8 cellular contexts compared by ENCODE assay signal in genomic region chrX:154485150-154486051, GRCh38. TPM values are rescaled to one million over a fixed set of nuclear protein-coding genes. Genes with fewer than 3 reads are reported as not detected.
DNase-seq lines count a peak whose midpoint lies in the region; ATAC-seq and TF ChIP-seq lines count a peak whose summit lies in the region.

No MANE protein-coding gene starts in this region.

- no CpG with 5 or more reads among the region's 35 CpGs for WGBS in neuronal stem cell (ENCODE audit: extremely low coverage in 2 of 2, insufficient read length in 2 of 2, insufficient replicate concordance in 1 of 2), 2 donors

- H2BK12ac ChIP-seq in neuronal stem cell (ENCODE audit: low read length) = no peak overlapping the region

- H3K4me1 ChIP-seq in CD8-positive, alpha-beta memory T cell (ENCODE audit: insufficient read depth, low read length) = peaks cover 19% of the 10 kb centered on the region
- H3K4me1 ChIP-seq in endocrine pancreas (ENCODE audit: control insufficient read depth, insufficient read depth, low read length) (no peaks in the 10 kb centered on the region), neuronal stem cell (ENCODE audit: control insufficient read depth in 2 of 2, insufficient read depth in 1 of 2, low read depth in 1 of 2, low read length in 2 of 2) (peaks cover 0 to 4% of the 10 kb centered on the region in 2 donors)

- H3K36me3 ChIP-seq in CD8-positive, alpha-beta memory T cell (ENCODE audit: insufficient read depth, low read length) = no peaks in the 10 kb centered on the region
- H3K36me3 ChIP-seq in endocrine pancreas (ENCODE audit: control insufficient read depth, insufficient read depth, low read length) (no peaks in the 10 kb centered on the region), neuronal stem cell (replicated peaks in 1 of 2; ENCODE audit: control insufficient read depth in 2 of 2, insufficient read depth in 2 of 2, low read length in 2 of 2) (peaks cover 3 to 8% of the 10 kb centered on the region in 2 donors)

- H3K9me3 Mint-ChIP-seq in CD8-positive, alpha-beta memory T cell = no peaks in the 10 kb centered on the region

- no peak for TF ChIP-seq POLR2A in NB4 (IDR thresholded peaks at IDR 0.05; ENCODE audit: extremely low read depth, insufficient read length)

- H2BK5ac ChIP-seq in neuronal stem cell (ENCODE audit: low read length) = no peak overlapping the region

- no peak overlapping the region for H3K4ac ChIP-seq in neuronal stem cell (ENCODE audit: low read length)

- POLR2A ChIA-PET in CD8-positive, alpha-beta memory T cell (lab: Charles Lee) = interaction anchor here (0.6 to 2.2 kb wide), 3 partner anchors 12 to 87 kb away, joined by 3 to 15 read pairs (median 3); partner anchors contain the start of gene RPL10

- peaks cover 0 to 12% of the 10 kb centered on the region in 2 donors for H3K27me3 Mint-ChIP-seq in CD8-positive, alpha-beta memory T cell

- TF ChIP-seq CTCF in NB4 (IDR thresholded peaks at IDR 0.05; ENCODE audit: low read depth, low read length) = no peak
- TF ChIP-seq CTCF in GM13977 (IDR thresholded peaks at IDR 0.05; ENCODE audit: extremely low read depth, insufficient read depth, missing control alignments) = no peak

- H4K8ac ChIP-seq in neuronal stem cell (ENCODE audit: low read depth, low read length) = no peak overlapping the region

- H2BK120ac ChIP-seq in neuronal stem cell (ENCODE audit: low read depth, low read length) = no peak overlapping the region

- peak overlapping the region; percentile 70 for H3K27ac ChIP-seq in CD8-positive, alpha-beta memory T cell (ENCODE audit: low read depth, low read length)
- no peak overlapping the region for H3K27ac ChIP-seq in neuronal stem cell (replicated peaks; ENCODE audit: low read length)

- no peak for ATAC-seq in HG03378 (IDR thresholded peaks at IDR 0.05; ENCODE audit: unreplicated experiment)

- peak overlapping the region; percentile 55 for H3K23ac ChIP-seq in neuronal stem cell (ENCODE audit: low read depth, low read length, poor library complexity)

- H3K9ac ChIP-seq in endocrine pancreas (ENCODE audit: control insufficient read depth, insufficient read depth, low read length) (peak overlapping the region; percentile 60), neuronal stem cell (ENCODE audit: low read depth, low read length, poor library complexity) (no peak overlapping the region)

- H3K4me3 ChIP-seq in CD8-positive, alpha-beta memory T cell (ENCODE audit: low read length) = peak overlapping the region; percentile 34
- H3K4me3 ChIP-seq in NB4 (ENCODE audit: low read depth, low read length) (peak overlapping the region; percentile 70), endocrine pancreas (ENCODE audit: control insufficient read depth, insufficient read depth, low read length) (no peak overlapping the region), neuronal stem cell (ENCODE audit: low read length in 2 of 2) (peak overlapping the region in 1 of 2 donors; percentile 92)

- in situ Hi-C loops in GM13977 (cut with MboI; ENCODE audit: low pct_unique_long_range_greater_than_20kb, low sequenced_read_pairs, unreplicated experiment) = no loop called here

- peaks cover 7% of the 10 kb centered on the region for H3K79me1 ChIP-seq in neuronal stem cell (ENCODE audit: low read depth, low read length)

- no peak overlapping the region for H3K14ac ChIP-seq in neuronal stem cell (ENCODE audit: low read length)

- no peak overlapping the region for H2AFZ ChIP-seq in neuronal stem cell (ENCODE audit: low read length)

- no peak overlapping the region for H2BK15ac ChIP-seq in neuronal stem cell (ENCODE audit: low read length)

- H3K27ac Mint-ChIP-seq in CD8-positive, alpha-beta memory T cell = peak overlapping the region in 7 of 8 donors; percentile 23 to 89 (median 68)

- no peaks in the 10 kb centered on the region for H3K9me3 ChIP-seq in CD8-positive, alpha-beta memory T cell (ENCODE audit: low read length)
- H3K9me3 ChIP-seq in endocrine pancreas (ENCODE audit: control insufficient read depth, low read length) (no peaks in the 10 kb centered on the region), neuronal stem cell (replicated peaks in 1 of 2; ENCODE audit: control insufficient read depth in 2 of 2, insufficient read depth in 1 of 2, low read depth in 1 of 2, low read length in 2 of 2) (no peaks in the 10 kb centered on the region)

- H3K18ac ChIP-seq in neuronal stem cell (ENCODE audit: low read length) = no peak overlapping the region

- peaks cover 0 to 26% (median 4%) of the 10 kb centered on the region in 3 donors for H3K36me3 Mint-ChIP-seq in CD8-positive, alpha-beta memory T cell

- CTCF ChIA-PET in CD8-positive, alpha-beta memory T cell (lab: Charles Lee) = interaction anchor here (0.8 to 1.3 kb wide), 2 partner anchors 28 to 49 kb away, joined by 3 read pairs; partner anchors contain the start of gene PLXNA3

- no peak for DNase-seq in CD8-positive, alpha-beta memory T cell
- no peak for DNase-seq in NB4 (ENCODE audit: low read depth)
- no peak for DNase-seq in neuronal stem cell (ENCODE audit: low spot score)
- no peak for DNase-seq in DMS114 treated with DMSO at 0.1 percent for 48 hours (lab: John Stamatoyannopoulos, UW; ENCODE audit: unreplicated experiment)
- DNase-seq in GM13977 (ENCODE audit: low spot score) = no peak
- no peak for DNase-seq in superior temporal gyrus (ENCODE audit: extremely low spot score)

- no peak overlapping the region for H2AK5ac ChIP-seq in neuronal stem cell (ENCODE audit: low read depth, low read length)

- peaks cover 12 to 43% (median 26%) of the 10 kb centered on the region in 3 donors for H3K4me1 Mint-ChIP-seq in CD8-positive, alpha-beta memory T cell

- H3K4me2 ChIP-seq in neuronal stem cell (ENCODE audit: insufficient read depth, low read length, poor library complexity, severe bottlenecking) = peak overlapping the region; percentile 77

- peak overlapping the region; percentile 13 to 89 (median 66) for H3K4me3 Mint-ChIP-seq in CD8-positive, alpha-beta memory T cell

- no peak overlapping the region for H4K91ac ChIP-seq in neuronal stem cell (ENCODE audit: low read depth, low read length, poor library complexity)

- H3K27me3 ChIP-seq in CD8-positive, alpha-beta memory T cell (ENCODE audit: insufficient read depth, low read length, poor library complexity, severe bottlenecking) = no peaks in the 10 kb centered on the region
- H3K27me3 ChIP-seq in endocrine pancreas (ENCODE audit: control insufficient read depth, insufficient read depth, low read length) = no peaks in the 10 kb centered on the region
- H3K27me3 ChIP-seq in neuronal stem cell (ENCODE audit: control insufficient read depth in 3 of 3, insufficient read depth in 3 of 3, low read depth in 1 of 3, low read length in 3 of 3) = peaks cover 0 to 10% (median 0%) of the 10 kb centered on the region in 3 experiments

RNA-seq across cellular contexts. Expression of gene UBL4A, which starts 1.0 kb away (rescaled TPM):
- total RNA-seq in CD8-positive, alpha-beta memory T cell = 10 to 100 TPM; 58.9 to 64.3 TPM
- 55.3 TPM for polyA plus RNA-seq in CD8-positive, alpha-beta memory T cell
- 15.7 TPM for polyA plus RNA-seq in neuronal stem cell (2013, experiment 1 of 2)
- 15.4 TPM for polyA plus RNA-seq in neuronal stem cell (2013, experiment 2 of 2)

RNA-seq across cellular contexts. Expression of gene SLC10A3, which starts 5.0 kb away (rescaled TPM):
- 10 to 100 TPM; 40.8 to 45.7 TPM for total RNA-seq in CD8-positive, alpha-beta memory T cell
- polyA plus RNA-seq in CD8-positive, alpha-beta memory T cell = 81.0 TPM
- polyA plus RNA-seq in neuronal stem cell (2013, experiment 1 of 2) = 4.4 TPM
- polyA plus RNA-seq in neuronal stem cell (2013, experiment 2 of 2) = 4.5 TPM

RNA-seq across cellular contexts. Expression of gene LAGE3, which starts 6.3 kb away (rescaled TPM):
- 10 to 100 TPM; 72.5 to 74.6 TPM for total RNA-seq in CD8-positive, alpha-beta memory T cell
- polyA plus RNA-seq in CD8-positive, alpha-beta memory T cell = 51.2 TPM
- 26.6 TPM for polyA plus RNA-seq in neuronal stem cell (2013, experiment 1 of 2)
- polyA plus RNA-seq in neuronal stem cell (2013, experiment 2 of 2) = 28.1 TPM

RNA-seq across cellular contexts. Expression of gene PLXNA3, which starts 27.3 kb away (rescaled TPM):
- 10 to 100 TPM; 34.1 to 39.2 TPM for total RNA-seq in CD8-positive, alpha-beta memory T cell
- 0.79 TPM for polyA plus RNA-seq in CD8-positive, alpha-beta memory T cell
- 22.3 TPM for polyA plus RNA-seq in neuronal stem cell (2013, experiment 1 of 2)
- polyA plus RNA-seq in neuronal stem cell (2013, experiment 2 of 2) = 20.9 TPM

RNA-seq across cellular contexts. Expression of gene FAM3A, which starts 30.6 kb away (rescaled TPM):
- total RNA-seq in CD8-positive, alpha-beta memory T cell = 10 to 100 TPM; 28.4 to 29.4 TPM
- polyA plus RNA-seq in CD8-positive, alpha-beta memory T cell = 29.6 TPM
- polyA plus RNA-seq in neuronal stem cell (2013, experiment 1 of 2) = 12.9 TPM
- polyA plus RNA-seq in neuronal stem cell (2013, experiment 2 of 2) = 14.6 TPM
